ENCODE assay signal across 33 cellular contexts in genomic region chr18:13885009-13885408, GRCh38. TPM values are rescaled to one million over a fixed set of nuclear protein-coding genes. Genes with fewer than 3 reads are reported as not detected.
"Had no signal": no experiment of that assay in that cellular context is flagged by ENCODE, and none has a peak within 500 bp of the region (broad histone marks: within the 10 kb centered on the region; RNA-seq: fewer than 3 reads in every experiment).

No MANE protein-coding gene starts in this region.

- H3K4me2 ChIP-seq: neural progenitor cell, smooth muscle cell had no signal

- DNase-seq: naive thymus-derived CD4-positive, alpha-beta T cell; natural killer cell; occipital lobe; ovary; posterior cingulate gyrus; psoas muscle; right cardiac atrium; spleen; stimulated activated CD4-positive, alpha-beta T cell treated with anti-CD3 and anti-CD28 coated beads, Interleukin-12 subunit alpha, Interleukin-12 subunit beta, amount 100 ng/mL, for 4 hours; stimulated activated CD4-positive, alpha-beta T cell treated with anti-CD3 and anti-CD28 coated beads, Interleukin-1b, Interleukin-23, amount 100 ng/mL, for 48 hours; stimulated activated CD4-positive, alpha-beta T cell treated with anti-CD3 and anti-CD28 coated beads, Interleukin-4, amount 100 ng/mL, for 1 hour; stimulated activated CD4-positive, alpha-beta T cell treated with anti-CD3 and anti-CD28 coated beads, Interleukin-4, amount 100 ng/mL, for 4 hours; stimulated activated CD8-positive, alpha-beta memory T cell treated with anti-CD3 and anti-CD28 coated beads, Interleukin-4, amount 100 ng/mL, for 48 hours; stimulated activated naive CD4-positive, alpha-beta T cell; stimulated activated naive CD8-positive, alpha-beta T cell treated with anti-CD3 and anti-CD28 coated beads, Interleukin-15, amount 100 ng/mL, for 72 hours; stimulated activated naive CD8-positive, alpha-beta T cell treated with anti-CD3 and anti-CD28 coated beads, Interleukin-15, Interleukin-2, amounts not matched to agents 100 U/mL and 50 U/mL, for 24 hours; substantia nigra; testis; tibial artery; transverse colon; uterus had no signal

- H3K9ac ChIP-seq: neural progenitor cell, parathyroid adenoma had no signal

- H3K79me2 ChIP-seq: parathyroid adenoma had no signal

- H2AFZ ChIP-seq: neural progenitor cell, parathyroid adenoma had no signal

- H3K4me3 ChIP-seq: neural progenitor cell, ovary, psoas muscle, skin epidermis, smooth muscle cell, spleen, suprapubic skin, testis, tibial artery, transverse colon, upper lobe of left lung, uterus had no signal

- H3K27me3 ChIP-seq: neural progenitor cell, ovary, suprapubic skin, testis, tibial artery, upper lobe of left lung, uterus had no signal

- ATAC-seq: naive thymus-derived CD4-positive, alpha-beta T cell; natural killer cell; psoas muscle; right cardiac atrium; sciatic nerve; stimulated activated memory B cell treated with anti-CD40 and anti-IgM and Interleukin-4, amounts not matched to agents 10 μg/mL and 1 μg/mL and 100 μg/mL, for 72 hours; stimulated activated naive CD8-positive, alpha-beta T cell treated with anti-CD3 and anti-CD28 coated beads, Interleukin-15, amount 100 ng/mL, for 72 hours; stimulated activated naive CD8-positive, alpha-beta T cell treated with anti-CD3 and anti-CD28 coated beads, Interleukin-15, Interleukin-2, amounts not matched to agents 100 U/mL and 50 U/mL, for 24 hours had no signal

- H3K27ac ChIP-seq: neural progenitor cell, ovary, parathyroid adenoma, psoas muscle, skin epidermis, spleen, suprapubic skin, testis, tibial artery, transverse colon, upper lobe of left lung, uterus had no signal

- H3K9me3 ChIP-seq: ovary, psoas muscle, spleen, suprapubic skin, testis, tibial artery, transverse colon, upper lobe of left lung, uterus had no signal

- H3K4me1 ChIP-seq: parathyroid adenoma, psoas muscle, spleen, suprapubic skin, testis, tibial artery, transverse colon, upper lobe of left lung, uterus had no signal

- H3K36me3 ChIP-seq: neural progenitor cell, ovary, spleen, suprapubic skin, tibial artery, transverse colon, upper lobe of left lung, uterus had no signal

RNA-seq across cellular contexts. Expression of gene MC2R, which starts 30.3 kb away (rescaled TPM):
- total RNA-seq: naive thymus-derived CD4-positive, alpha-beta T cell; natural killer cell; occipital lobe; osteoblast; progenitor cell of endocrine pancreas; renal cortical epithelial cell; right cardiac atrium; sciatic nerve; smooth muscle cell; spleen; suprapubic skin; testis; transverse colon; upper lobe of left lung; uterus had no signal
- polyA plus RNA-seq: naive thymus-derived CD4-positive, alpha-beta T cell; neural cell; psoas muscle; right cardiac atrium; smooth muscle cell; spleen had no signal
